9 cellular contexts compared by ENCODE assay signal in the genomic region with DNA sequence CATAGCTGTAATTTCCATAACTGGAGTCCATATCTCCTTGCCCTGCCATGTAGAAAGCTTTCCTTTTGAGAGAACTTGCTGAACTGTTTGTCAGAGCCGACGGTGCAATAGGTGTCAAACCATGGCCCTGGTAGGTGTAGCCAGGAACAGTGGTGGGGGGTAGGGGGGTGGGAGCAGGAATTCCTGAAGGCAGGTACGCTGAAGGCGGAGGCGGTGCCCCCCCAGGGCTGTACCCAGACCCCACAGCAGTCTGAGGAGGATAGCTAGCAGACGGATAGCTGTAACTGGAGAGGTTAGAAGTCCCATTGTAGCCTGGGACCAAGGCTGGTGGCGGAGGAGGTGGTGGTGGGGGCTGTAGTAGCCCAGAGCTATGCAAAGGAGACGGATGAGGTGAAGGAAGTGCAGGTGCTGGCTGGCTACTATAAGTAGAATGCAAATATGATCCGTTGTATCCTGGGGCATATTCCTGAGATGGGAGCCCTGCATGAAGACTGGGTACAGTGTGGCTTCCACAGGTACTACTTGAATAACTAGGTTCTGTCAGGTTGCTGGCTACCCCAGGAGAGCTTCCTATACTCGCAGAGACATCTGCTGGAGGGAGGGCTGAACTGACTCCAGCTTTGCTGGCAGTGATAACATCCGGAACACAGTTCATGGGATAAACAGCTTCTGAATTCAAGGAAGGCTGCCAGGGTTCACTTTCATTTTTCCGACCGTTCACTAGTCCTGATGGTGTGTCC.
DNase-seq lines count a peak whose midpoint lies in the region; ATAC-seq and TF ChIP-seq lines count a peak whose summit lies in the region.
"Had no signal": no experiment of that assay in that cellular context is flagged by ENCODE, and none has a peak within 500 bp of the region (broad histone marks: within the 10 kb centered on the region; RNA-seq: fewer than 3 reads in every experiment).

No MANE protein-coding gene starts in this region.

- no peak for DNase-seq in epithelial cell of esophagus (ENCODE audit: low read depth)
- DNase-seq in posterior cingulate gyrus: peak in 7 of 10 donors; percentile 14 to 86 (median 43)
- no peak for DNase-seq in NCI-H1105 treated with DMSO at 0.1 percent for 48 hours (lab: John Stamatoyannopoulos, UW)
- DNase-seq: mammary epithelial cell had no signal

- intact Hi-C loops in posterior cingulate gyrus (cut with DNase I): loop anchor here (5.0 kb wide), 2 partner anchors 121 to 264 kb away; no protein-coding TSS in a partner anchor

- TF ChIP-seq CTCF in GM12875 (IDR thresholded peaks at IDR 0.05; ENCODE audit: borderline replicate concordance, insufficient read depth, low read depth, low read length) (peak; percentile 37; the same call in 1 of the 2 replicates), LNCAP (IDR thresholded peaks at IDR 0.05) (peak; percentile 68), epithelial cell of esophagus (IDR thresholded peaks at IDR 0.05; ENCODE audit: insufficient read depth, low read depth, low read length, missing control alignments) (peak; percentile 42)

- ATAC-seq in GM18498 (IDR thresholded peaks at IDR 0.05; ENCODE audit: unreplicated experiment): no peak
- no peak for ATAC-seq in HG03108 (IDR thresholded peaks at IDR 0.05; ENCODE audit: unreplicated experiment)
- no peak for ATAC-seq in HG03095 (IDR thresholded peaks at IDR 0.05; ENCODE audit: unreplicated experiment)

- H3K4me3 ChIP-seq in GM12875 (ENCODE audit: low read depth, low read length): no peak overlapping the region
- no peak overlapping the region for H3K4me3 ChIP-seq in epithelial cell of esophagus (ENCODE audit: low read length)

Comparison
In these comparisons a context has a peak if more than half of its experiments do, and no peak if none do; other contexts are left out.
1. DNase-seq: peak in posterior cingulate gyrus (7 of 10); none in epithelial cell of esophagus (single experiment) and NCI-H1105 treated with DMSO at 0.1 percent for 48 hours (single experiment).
2. Peak in every context shown above with its lines, with median percentiles within 50 percentile points of each other: CTCF ChIP-seq.